16 cellular contexts compared by ENCODE assay signal in the genomic region with DNA sequence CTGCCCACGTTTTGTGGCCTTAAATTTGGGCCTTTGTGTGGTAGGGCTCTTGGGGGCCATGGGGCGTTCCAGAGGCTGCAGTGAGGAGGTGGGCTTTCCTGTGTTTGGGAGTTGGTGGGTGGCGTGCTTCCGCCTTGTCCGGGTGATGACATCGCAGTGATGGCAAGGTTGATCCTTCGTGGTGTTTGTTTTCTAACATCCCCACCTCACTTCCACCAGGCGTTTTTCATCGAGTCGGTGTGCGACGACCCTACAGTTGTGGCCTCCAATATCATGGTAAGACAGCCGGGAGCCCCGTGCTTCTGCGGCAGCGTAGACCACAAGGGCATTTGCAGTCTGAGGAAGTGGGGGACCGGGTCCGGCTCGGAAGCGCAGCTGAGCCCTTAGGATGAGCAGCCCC. TPM values are rescaled to one million over a fixed set of nuclear protein-coding genes. Genes with fewer than 3 reads are reported as not detected.
DNase-seq lines count a peak whose midpoint lies in the region; ATAC-seq, FAIRE-seq and TF ChIP-seq lines count a peak whose summit lies in the region.
"Had no signal": no experiment of that assay in that cellular context is flagged by ENCODE, and none has a peak within 500 bp of the region (broad histone marks: within the 10 kb centered on the region; RNA-seq: fewer than 3 reads in every experiment).

No MANE protein-coding gene starts in this region.

- intact Hi-C loops in A673 (cut with micrococcal nuclease; ENCODE audit: unreplicated experiment), result loop anchor here (5.0 kb wide), 1 partner anchor 60 kb away; no protein-coding TSS in a partner anchor

- WGBS in A549 (ENCODE audit: missing lambda C conversion rate), result 83% methylated on average over 20 of the region's 20 CpGs

- no peak for TF ChIP-seq POLR2A in A549 (IDR thresholded peaks at IDR 0.05; ENCODE audit: low read length)

- POLR2A ChIA-PET in A549 (lab: Yijun Ruan, JAX) (interaction anchor here (1.3 kb wide), 1 partner anchor 9 kb away, joined by 5 read pairs; no protein-coding TSS in a partner anchor), A673 (lab: Charles Lee; ENCODE audit: low non-redundant PET) (no interaction called here), RWPE1 (lab: Yijun Ruan, JAX; ENCODE audit: low non-redundant PET) (no interaction called here)

- H3K4me2 ChIP-seq in A549, result peak overlapping the region; percentile 74

- H3K9me3 ChIP-seq in A549 (no peaks in the 10 kb centered on the region), A673 (ENCODE audit: low read depth, low read length, poor library complexity, severe bottlenecking) (no peaks in the 10 kb centered on the region), neutrophil (peaks cover 4% of the 10 kb centered on the region)

- H3K4me3 ChIP-seq in A549 (no peak overlapping the region), A673 (ENCODE audit: low read depth, low read length, poor library complexity, severe bottlenecking) (no peak overlapping the region), neutrophil (ENCODE audit: low read depth in 1 of 2, low read length in 1 of 2) (no peak overlapping the region)

- TF ChIP-seq RAD21 in A549 (conservative IDR thresholded peaks at IDR 0.05 in 1 of 2, IDR thresholded peaks at IDR 0.05 in 1 of 2), result no peak

- ATAC-seq in A549, result no peak
- ATAC-seq: Panc1 had no signal

- CTCF ChIA-PET in A549 (lab: Yijun Ruan, JAX), result interaction anchor here (0.6 to 12.6 kb wide), 6 partner anchors 9 to 184 kb away, joined by 3 to 123 read pairs (median 7); a partner anchor contains a TSS
- CTCF ChIA-PET in A673 (lab: Charles Lee), result no interaction called here
- CTCF ChIA-PET in RWPE1 (lab: Yijun Ruan, JAX), result interaction anchor here (1.2 kb wide), 1 partner anchor 185 kb away, joined by 3 read pairs; no protein-coding TSS in a partner anchor

- H3K4me1 ChIP-seq in A549 (peaks cover 100% of the 10 kb centered on the region), A673 (ENCODE audit: insufficient read depth, low read length, poor library complexity, severe bottlenecking) (peaks cover 53% of the 10 kb centered on the region), neutrophil (ENCODE audit: control insufficient read depth in 1 of 2, insufficient read depth in 1 of 2, low read depth in 1 of 2, low read length in 1 of 2) (peaks cover 3 to 5% of the 10 kb centered on the region in 2 experiments)

- no peak for TF ChIP-seq CTCF in A549 (IDR thresholded peaks at IDR 0.05)
- no peak for TF ChIP-seq CTCF in A673 (conservative IDR thresholded peaks at IDR 0.05; ENCODE audit: low read depth, low read length)
- TF ChIP-seq CTCF in RWPE1 (conservative IDR thresholded peaks at IDR 0.05; ENCODE audit: low read depth), result no peak
- TF ChIP-seq CTCF in neutrophil (IDR thresholded peaks at IDR 0.05), result no peak

- TF ChIP-seq EP300 in A549 (IDR thresholded peaks at IDR 0.05), result no peak

- H3K27me3 ChIP-seq in A673 (replicated peaks; ENCODE audit: insufficient read depth, low read depth, low read length, poor library complexity) (no peaks in the 10 kb centered on the region), neutrophil (no peaks in the 10 kb centered on the region)

- DNase-seq in A549 (ENCODE audit: low read depth in 1 of 2, low spot score in 1 of 2), result no peak
- no peak for DNase-seq in A673 (ENCODE audit: low spot score)
- DNase-seq in RWPE1 (ENCODE audit: low spot score), result no peak
- no peak for DNase-seq in NCI-H2107 treated with DMSO at 0.1 percent for 48 hours (lab: John Stamatoyannopoulos, UW; ENCODE audit: unreplicated experiment)
- no peak for DNase-seq in GM19238 (ENCODE audit: insufficient read length, low spot score)
- DNase-seq in germinal center (ENCODE audit: low spot score), result no peak
- DNase-seq: COR-L47, H9, Karpas-422, NCI-H1105 treated with DMSO at 0.1 percent for 48 hours, NCI-H187, NCI-H446, NCI-H748 treated with DMSO at 0.1 percent for 48 hours, SHP77 treated with DMSO at 0.1 percent for 48 hours had no signal

- no peak for FAIRE-seq in A549 (lab: Jason Lieb, UNC)

- H3K36me3 ChIP-seq in A673 (ENCODE audit: insufficient read depth, low read length, poor library complexity, severe bottlenecking), result peaks cover 40% of the 10 kb centered on the region
- H3K36me3 ChIP-seq in neutrophil, result peaks cover 92% of the 10 kb centered on the region

- BruUV-seq in A673 (replicated peaks; lab: Mats Ljungman, UMichigan), result no TSS peak

- H3K27ac ChIP-seq in A549, result peak overlapping the region; percentile 15 to 83; a peak in 4 of 6 replicates
- peak overlapping the region; percentile 45 for H3K27ac ChIP-seq in A673 (ENCODE audit: low read depth, low read length, poor library complexity, severe bottlenecking)
- H3K27ac ChIP-seq in RWPE1, result peak overlapping the region; percentile 68
- H3K27ac ChIP-seq in neutrophil, result peak overlapping the region; percentile 46

TF ChIP-seq in A549, 52 proteins besides CTCF, POLR2A, EP300 and RAD21:
- TF ChIP-seq GATA3 (IDR thresholded peaks at IDR 0.05; ENCODE audit: borderline replicate concordance) (no peak), HDAC2 (IDR thresholded peaks at IDR 0.05) (no peak), POLR2AphosphoS2 (conservative IDR thresholded peaks at IDR 0.05; ENCODE audit: low read length) (0 out of 2 replicates have a peak, but pooled peaks have one; percentile 48), CHD4 (IDR thresholded peaks at IDR 0.05; ENCODE audit: borderline replicate concordance) (no peak)
- TF ChIP-seq, protein P1, sequence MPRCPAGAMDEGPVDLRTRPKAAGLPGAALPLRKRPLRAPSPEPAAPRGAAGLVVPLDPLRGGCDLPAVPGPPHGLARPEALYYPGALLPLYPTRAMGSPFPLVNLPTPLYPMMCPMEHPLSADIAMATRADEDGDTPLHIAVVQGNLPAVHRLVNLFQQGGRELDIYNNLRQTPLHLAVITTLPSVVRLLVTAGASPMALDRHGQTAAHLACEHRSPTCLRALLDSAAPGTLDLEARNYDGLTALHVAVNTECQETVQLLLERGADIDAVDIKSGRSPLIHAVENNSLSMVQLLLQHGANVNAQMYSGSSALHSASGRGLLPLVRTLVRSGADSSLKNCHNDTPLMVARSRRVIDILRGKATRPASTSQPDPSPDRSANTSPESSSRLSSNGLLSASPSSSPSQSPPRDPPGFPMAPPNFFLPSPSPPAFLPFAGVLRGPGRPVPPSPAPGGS (IDR thresholded peaks at IDR 0.05), result no peak
TF ChIP-seq in A549: peak in this region for 1.

RNA-seq across cellular contexts. Expression of a gene that starts 14.2 kb away (rescaled TPM):
- polyA plus RNA-seq in A549 (2011; rRNA removed) (139 and 151 TPM in 2 replicates), A549 (2017; fragmentation: RNase III; extraction: RNeasy Plus Mini Kit Qiagen cat#74134 plus additional on column Dnase treatment) (200 to 232 TPM (median 220 TPM) in 3 replicates)
- polyA plus RNA-seq in A549 (2012; cell fraction: cytosol; rRNA removed), result 236 and 256 TPM in 2 replicates
- 551 and 642 TPM in 2 replicates for polyA plus RNA-seq in A549 (2012; cell fraction: nucleus; rRNA removed)
- polyA minus RNA-seq in A549 (2011; rRNA and poly(A)+ RNA removed), result 127 and 177 TPM in 2 replicates
- total RNA-seq in A673 (2021), result 42.8 and 53.0 TPM in 2 replicates
